11 cellular contexts compared by ENCODE assay signal in the genomic region with DNA sequence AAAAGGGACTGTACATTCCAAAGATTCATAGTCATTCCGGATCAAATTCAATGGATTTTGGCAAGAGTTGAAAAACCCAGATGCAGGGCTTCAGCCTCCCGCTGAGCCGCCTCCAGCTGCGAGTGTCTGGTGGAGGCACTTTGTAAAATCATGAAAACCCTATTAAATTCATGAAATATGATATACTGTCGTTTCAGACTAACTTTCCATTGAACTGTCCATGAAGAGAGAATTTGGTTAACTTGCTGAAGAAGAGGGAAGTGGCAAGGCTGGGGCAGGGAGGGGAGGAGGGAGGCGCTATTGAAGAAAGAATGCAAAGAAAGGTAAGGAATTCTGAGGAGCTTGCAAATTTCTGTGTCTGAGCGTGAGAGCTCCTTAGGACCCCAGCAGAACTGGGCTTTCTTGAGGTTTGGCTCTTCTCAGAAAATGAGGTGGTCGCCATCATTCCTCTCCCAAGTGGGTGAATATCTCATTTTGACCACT. TPM values are rescaled to one million over a fixed set of nuclear protein-coding genes. Genes with fewer than 3 reads are reported as not detected.
A peak's percentile ranks its signal among the peaks of the same experiment; 100 is the strongest.
DNase-seq lines count a peak whose midpoint lies in the region; ATAC-seq and TF ChIP-seq lines count a peak whose summit lies in the region.
"Had no signal": no experiment of that assay in that cellular context is flagged by ENCODE, and none has a peak within 500 bp of the region (broad histone marks: within the 10 kb centered on the region; RNA-seq: fewer than 3 reads in every experiment).

No MANE protein-coding gene starts in this region.

- peaks cover 35% of the 10 kb centered on the region for H3K4me1 Mint-ChIP-seq in chondrocyte (ENCODE audit: low read depth)

- no peak overlapping the region for H3K27ac ChIP-seq in lung (ENCODE audit: low read depth in 1 of 2, low read length in 1 of 2)

- TF ChIP-seq CTCF in chondrocyte (IDR thresholded peaks at IDR 0.05): peak; percentile 41
- no peak for TF ChIP-seq CTCF in lung (IDR thresholded peaks at IDR 0.05; ENCODE audit: control extremely low read depth, extremely low read depth)

- ATAC-seq in Right ventricle myocardium inferior: peak; percentile 41
- ATAC-seq in lung (ENCODE audit: insufficient read depth, low FRiP score): no peak
- no peak for ATAC-seq in HG03354 (IDR thresholded peaks at IDR 0.05; ENCODE audit: poor library complexity, severe bottlenecking, unreplicated experiment)
- ATAC-seq in HG02885 (IDR thresholded peaks at IDR 0.05; ENCODE audit: poor library complexity, unreplicated experiment): no peak
- no peak for ATAC-seq in HG02852 (IDR thresholded peaks at IDR 0.05; ENCODE audit: unreplicated experiment)

- H3K27ac Mint-ChIP-seq in chondrocyte (ENCODE audit: unreplicated experiment): peak overlapping the region; percentile 72

- peaks cover 3% of the 10 kb centered on the region in 2 donors for H3K4me1 ChIP-seq in lung (ENCODE audit: control insufficient read depth in 2 of 2, insufficient read depth in 2 of 2, low read length in 2 of 2)

- H3K36me3 ChIP-seq in lung (ENCODE audit: control insufficient read depth in 2 of 2, insufficient read depth in 2 of 2, low read length in 2 of 2): no peaks in the 10 kb centered on the region

- H3K9me3 Mint-ChIP-seq in chondrocyte (ENCODE audit: low read depth): no peaks in the 10 kb centered on the region

- H3K27me3 Mint-ChIP-seq in chondrocyte (ENCODE audit: low read depth): no peaks in the 10 kb centered on the region

- peak; percentile 76 for DNase-seq in Right ventricle myocardium inferior (ENCODE audit: missing footprints)
- no peak for DNase-seq in cardiac septum (ENCODE audit: low spot score)
- DNase-seq in chondrocyte (ENCODE audit: low spot score): no peak
- DNase-seq in lung (ENCODE audit: low spot score): peak; percentile 33
- no peak for DNase-seq in COLO668 (lab: John Stamatoyannopoulos, UW; ENCODE audit: unreplicated experiment)
- DNase-seq: ACHN; activated CD4-positive, alpha-beta T cell treated with anti-CD3 and anti-CD28 coated beads, Interleukin-2, amount 50 U/mL, for 4 hours; stimulated activated CD4-positive, alpha-beta T cell treated with anti-CD3 and anti-CD28 coated beads, Interleukin-2, amount 100 ng/mL, for 48 hours had no signal

- H3K9me3 ChIP-seq in lung (ENCODE audit: control insufficient read depth in 2 of 2, insufficient read depth in 1 of 2, low read length in 1 of 2): no peaks in the 10 kb centered on the region

- WGBS in lung, 2 donors: 51 to 71% methylated on average over 8 of the region's 8 CpGs

- no peak overlapping the region for H3K4me3 ChIP-seq in lung

- no peaks in the 10 kb centered on the region for H3K27me3 ChIP-seq in lung (ENCODE audit: control insufficient read depth, insufficient read depth)

- intact Hi-C loops in Right ventricle myocardium inferior (cut with DNase I): no loop called here
- intact Hi-C loops in cardiac septum (cut with DNase I): no loop called here

- H3K4me3 Mint-ChIP-seq in chondrocyte (ENCODE audit: unreplicated experiment): peak overlapping the region; percentile 28

- H3K36me3 Mint-ChIP-seq in chondrocyte (ENCODE audit: low read depth): no peaks in the 10 kb centered on the region

RNA-seq across cellular contexts. Expression of a gene that starts 25.7 kb away (rescaled TPM):
- total RNA-seq in Right ventricle myocardium inferior (not detected), cardiac septum (0.11 TPM), chondrocyte (not detected in 3 replicates), lung (under 1 TPM; 0.11 to 0.28 TPM)
- polyA plus RNA-seq in lung: under 1 TPM in 1 of 2 donors, not detected in 1; 0.08 TPM

Comparison
In these comparisons a context has a peak if more than half of its experiments do, and no peak if none do; other contexts are left out.
1. DNase-seq: peak in Right ventricle myocardium inferior (single experiment) and lung (single experiment); none in cardiac septum (single experiment), chondrocyte (single experiment) and COLO668 (single experiment).